ENCODE assay signal across 16 cellular contexts in the genomic region with DNA sequence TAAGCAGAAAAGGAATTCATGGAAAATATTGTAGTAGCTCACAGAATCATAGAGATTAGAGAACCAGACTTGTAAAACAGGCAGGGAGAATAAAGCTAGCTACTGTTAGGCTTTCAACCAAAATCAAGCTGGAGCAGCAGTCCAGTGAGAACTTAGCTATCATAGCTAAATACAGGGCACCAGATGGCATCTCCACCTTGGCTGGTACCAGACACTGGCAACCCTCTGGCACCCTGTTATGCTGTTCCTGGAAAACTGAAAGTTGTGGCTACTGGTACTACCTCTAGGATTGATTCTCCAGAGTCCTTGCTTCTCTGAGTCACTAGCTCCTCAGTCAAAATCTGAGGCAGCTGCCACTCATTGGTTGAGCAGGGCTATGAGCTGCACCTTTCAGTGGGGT. TPM values are rescaled to one million over a fixed set of nuclear protein-coding genes. Genes with fewer than 3 reads are reported as not detected.
A peak's percentile ranks its signal among the peaks of the same experiment; 100 is the strongest.
DNase-seq lines count a peak whose midpoint lies in the region; ATAC-seq and TF ChIP-seq lines count a peak whose summit lies in the region.
"Had no signal": no experiment of that assay in that cellular context is flagged by ENCODE, and none has a peak within 500 bp of the region (broad histone marks: within the 10 kb centered on the region; RNA-seq: fewer than 3 reads in every experiment).

No MANE protein-coding gene starts in this region.

- DNase-seq in NCI-H2171 treated with DMSO at 0.1 percent for 48 hours (lab: John Stamatoyannopoulos, UW) = peak; percentile 27
- no peak for DNase-seq in NCI-H2171 (lab: John Stamatoyannopoulos, UW)
- peak; percentile 39 for DNase-seq in NCI-H1694 (lab: John Stamatoyannopoulos, UW)
- peak; percentile 61 for DNase-seq in coronary artery (ENCODE audit: low spot score)
- peak; percentile 30 for DNase-seq in osteocyte (ENCODE audit: extremely low spot score, unreplicated experiment)
- DNase-seq in activated CD8-positive, alpha-beta T cell treated with anti-CD3 and anti-CD28 coated beads for 36 hours = no peak
- no peak for DNase-seq in Kasumi-1 (lab: John Stamatoyannopoulos, UW)
- DNase-seq in NCI-H1436 (lab: John Stamatoyannopoulos, UW) = no peak
- DNase-seq: 8988T; AML-193; Calu3; CD4-positive, CD25-positive, alpha-beta regulatory T cell; DMS153; GM23248 had no signal

- CTCF ChIA-PET in activated CD8-positive, alpha-beta T cell treated with anti-CD3 and anti-CD28 coated beads for 36 hours (lab: Charles Lee) = no interaction called here

- H3K27ac ChIP-seq in coronary artery = no peak overlapping the region
- H3K27ac ChIP-seq: BLaER1 treated with 17β-estradiol and CSF1 and Interleukin-3, amounts not matched to agents 10 nM and 100 nM; GM23248 had no signal

- ATAC-seq in activated CD8-positive, alpha-beta T cell treated with anti-CD3 and anti-CD28 coated beads for 36 hours = no peak
- ATAC-seq: HCT116 had no signal

- H3K9me3 Mint-ChIP-seq in osteocyte (ENCODE audit: unreplicated experiment) = no peaks in the 10 kb centered on the region
- no peaks in the 10 kb centered on the region for H3K9me3 Mint-ChIP-seq in activated CD8-positive, alpha-beta T cell treated with anti-CD3 and anti-CD28 coated beads for 36 hours

- TF ChIP-seq CTCF in coronary artery (IDR thresholded peaks at IDR 0.05) (no peak), osteocyte (IDR thresholded peaks at IDR 0.05) (no peak)
- no peak for TF ChIP-seq CTCF in activated CD8-positive, alpha-beta T cell treated with anti-CD3 and anti-CD28 coated beads for 36 hours (IDR thresholded peaks at IDR 0.05)

- H3K4me3 Mint-ChIP-seq in osteocyte (ENCODE audit: unreplicated experiment) = no peak overlapping the region
- H3K4me3 Mint-ChIP-seq in activated CD8-positive, alpha-beta T cell treated with anti-CD3 and anti-CD28 coated beads for 36 hours = no peak overlapping the region
- H3K4me3 Mint-ChIP-seq: CD4-positive, CD25-positive, alpha-beta regulatory T cell had no signal

- no peak overlapping the region for H3K4me3 ChIP-seq in coronary artery
- H3K4me3 ChIP-seq: BLaER1 treated with 17β-estradiol and CSF1 and Interleukin-3, amounts not matched to agents 10 nM and 100 nM; GM23248 had no signal

- no peaks in the 10 kb centered on the region for H3K36me3 Mint-ChIP-seq in osteocyte (ENCODE audit: unreplicated experiment)
- H3K36me3 Mint-ChIP-seq in activated CD8-positive, alpha-beta T cell treated with anti-CD3 and anti-CD28 coated beads for 36 hours (ENCODE audit: low read depth) = no peaks in the 10 kb centered on the region
- H3K36me3 Mint-ChIP-seq: CD4-positive, CD25-positive, alpha-beta regulatory T cell had no signal

- POLR2A ChIA-PET in activated CD8-positive, alpha-beta T cell treated with anti-CD3 and anti-CD28 coated beads for 36 hours (lab: Charles Lee) = no interaction called here

- intact Hi-C loops in activated CD8-positive, alpha-beta T cell treated with anti-CD3 and anti-CD28 coated beads for 36 hours (cut with micrococcal nuclease) = no loop called here

- H3K4me1 Mint-ChIP-seq in osteocyte (ENCODE audit: unreplicated experiment) = no peaks in the 10 kb centered on the region
- H3K4me1 Mint-ChIP-seq in activated CD8-positive, alpha-beta T cell treated with anti-CD3 and anti-CD28 coated beads for 36 hours (ENCODE audit: low read depth) = no peaks in the 10 kb centered on the region
- H3K4me1 Mint-ChIP-seq: CD4-positive, CD25-positive, alpha-beta regulatory T cell had no signal

- H3K27ac Mint-ChIP-seq in osteocyte (ENCODE audit: unreplicated experiment) = no peak overlapping the region
- no peak overlapping the region for H3K27ac Mint-ChIP-seq in activated CD8-positive, alpha-beta T cell treated with anti-CD3 and anti-CD28 coated beads for 36 hours
- H3K27ac Mint-ChIP-seq: CD4-positive, CD25-positive, alpha-beta regulatory T cell had no signal

- H3K27me3 Mint-ChIP-seq in osteocyte (ENCODE audit: unreplicated experiment) = peaks cover 44% of the 10 kb centered on the region
- H3K27me3 Mint-ChIP-seq in activated CD8-positive, alpha-beta T cell treated with anti-CD3 and anti-CD28 coated beads for 36 hours = peaks cover 33% of the 10 kb centered on the region

RNA-seq across cellular contexts. Expression of gene DRD2, which starts 6.0 kb away (rescaled TPM):
- total RNA-seq in osteocyte = not detected in 2 replicates
- total RNA-seq in activated CD8-positive, alpha-beta T cell treated with anti-CD3 and anti-CD28 coated beads for 36 hours = not detected
- total RNA-seq: CD4-positive, CD25-positive, alpha-beta regulatory T cell; GM23248 had no signal

Comparison
In these comparisons a context has a peak if more than half of its experiments do, and no peak if none do; other contexts are left out.
1. DNase-seq: peak in NCI-H2171 treated with DMSO at 0.1 percent for 48 hours (single experiment), NCI-H1694 (single experiment), coronary artery (single experiment) and osteocyte (single experiment); none in NCI-H2171 (single experiment), activated CD8-positive, alpha-beta T cell treated with anti-CD3 and anti-CD28 coated beads for 36 hours (single experiment), Kasumi-1 (0 of 2) and NCI-H1436 (single experiment).